ENCODE assay signal across 9 cellular contexts in the genomic region with DNA sequence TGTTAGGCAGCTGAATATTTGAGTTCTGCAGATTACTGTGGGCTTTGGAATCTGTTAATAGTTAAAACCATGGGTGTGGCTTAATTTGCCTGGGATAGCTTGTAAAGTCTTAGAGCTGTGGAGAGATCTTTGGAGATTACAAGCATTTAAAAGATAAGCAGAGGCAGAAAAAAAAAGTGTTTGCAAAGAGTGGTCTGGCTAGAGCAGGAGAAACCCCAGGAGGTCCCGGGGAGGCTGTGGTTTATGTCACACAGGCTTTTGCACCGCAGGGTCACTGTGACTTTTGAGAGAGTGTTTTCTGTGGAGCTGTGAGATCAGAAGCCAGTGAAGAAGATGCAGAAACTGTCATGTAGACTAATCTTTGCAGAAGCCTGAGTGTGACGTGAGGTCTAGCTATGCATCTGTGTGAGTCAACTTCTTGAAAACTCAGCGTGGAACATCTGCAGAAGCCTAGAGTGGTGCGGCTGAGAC. TPM values are rescaled to one million over a fixed set of nuclear protein-coding genes. Genes with fewer than 3 reads are reported as not detected.
A peak's percentile ranks its signal among the peaks of the same experiment; 100 is the strongest.
DNase-seq lines count a peak whose midpoint lies in the region; ATAC-seq and TF ChIP-seq lines count a peak whose summit lies in the region.
"Had no signal": no experiment of that assay in that cellular context is flagged by ENCODE, and none has a peak within 500 bp of the region (broad histone marks: within the 10 kb centered on the region; RNA-seq: fewer than 3 reads in every experiment).

No MANE protein-coding gene starts in this region.

- no peak overlapping the region for H3K4me3 ChIP-seq in MM.1S (ENCODE audit: low read length)

- ATAC-seq in GM19351 (IDR thresholded peaks at IDR 0.05; ENCODE audit: unreplicated experiment) = peak; percentile 44
- peak; percentile 84 for ATAC-seq in left colon
- ATAC-seq in GM18861 (IDR thresholded peaks at IDR 0.05; ENCODE audit: unreplicated experiment) = no peak

- no peaks in the 10 kb centered on the region for H3K9me3 ChIP-seq in MM.1S (replicated peaks; ENCODE audit: insufficient read depth, low read length)

- no peaks in the 10 kb centered on the region for H4K20me1 ChIP-seq in MM.1S (ENCODE audit: insufficient read depth, low read length)

- no peak overlapping the region for H3K4me2 ChIP-seq in MM.1S (ENCODE audit: low read depth, low read length)

- no peak overlapping the region for H3K9ac ChIP-seq in MM.1S (ENCODE audit: low read length)

- peaks cover 2% of the 10 kb centered on the region for H3K9me3 Mint-ChIP-seq in activated CD4-positive, alpha-beta memory T cell treated with anti-CD3 and anti-CD28 coated beads, Interleukin-2, amount 10 ng/mL, durations not matched to agents 7 days and 5 days

- intact Hi-C loops in left colon (cut with DNase I, micrococcal nuclease) = no loop called here

- peak overlapping the region; percentile 26 for H3K27ac Mint-ChIP-seq in activated CD4-positive, alpha-beta memory T cell treated with anti-CD3 and anti-CD28 coated beads, Interleukin-2, amount 10 ng/mL, durations not matched to agents 7 days and 5 days

- H3K27me3 Mint-ChIP-seq in activated CD4-positive, alpha-beta memory T cell treated with anti-CD3 and anti-CD28 coated beads, Interleukin-2, amount 10 ng/mL, durations not matched to agents 7 days and 5 days = peaks cover 14% of the 10 kb centered on the region

- H3K36me3 Mint-ChIP-seq in activated CD4-positive, alpha-beta memory T cell treated with anti-CD3 and anti-CD28 coated beads, Interleukin-2, amount 10 ng/mL, durations not matched to agents 7 days and 5 days (ENCODE audit: low read depth) = peaks cover 55% of the 10 kb centered on the region

- POLR2A ChIA-PET in activated CD4-positive, alpha-beta memory T cell treated with anti-CD3 and anti-CD28 coated beads, Interleukin-2, amount 10 ng/mL, durations not matched to agents 7 days and 5 days (lab: Charles Lee) = interaction anchor here (1.8 to 3.9 kb wide), 3 partner anchors 12 to 50 kb away, joined by 6 to 20 read pairs (median 11); no protein-coding TSS in a partner anchor

- H3K27ac ChIP-seq in 22Rv1 (peak overlapping the region; percentile 27; the same call in 1 of the 2 replicates), MM.1S (ENCODE audit: low read length) (no peak overlapping the region)

- H2AFZ ChIP-seq in MM.1S (ENCODE audit: low read length) = no peak overlapping the region

- H3K79me2 ChIP-seq in MM.1S (ENCODE audit: low read length) = peaks cover 94% of the 10 kb centered on the region

- TF ChIP-seq CTCF in 22Rv1 (IDR thresholded peaks at IDR 0.05) = no peak
- no peak for TF ChIP-seq CTCF in MM.1S (IDR thresholded peaks at IDR 0.05; ENCODE audit: low read length)

- no peaks in the 10 kb centered on the region for H3K9me2 ChIP-seq in MM.1S (replicated peaks; ENCODE audit: insufficient read depth, low read length)

- no peaks in the 10 kb centered on the region for H3K27me3 ChIP-seq in MM.1S (replicated peaks; ENCODE audit: insufficient read depth, low read length)

- peak; percentile 41 for DNase-seq in activated CD4-positive, alpha-beta memory T cell treated with anti-CD3 and anti-CD28 coated beads, Interleukin-2, amount 10 ng/mL, durations not matched to agents 7 days and 5 days
- DNase-seq in left colon (no peak), NCI-H524 treated with DMSO at 0.1 percent for 48 hours (lab: John Stamatoyannopoulos, UW) (no peak), MM.1S (no peak), NCI-H146 (lab: John Stamatoyannopoulos, UW) (no peak)

- no peak overlapping the region for H3K4me3 Mint-ChIP-seq in activated CD4-positive, alpha-beta memory T cell treated with anti-CD3 and anti-CD28 coated beads, Interleukin-2, amount 10 ng/mL, durations not matched to agents 7 days and 5 days

- peaks cover 100% of the 10 kb centered on the region for H3K4me1 Mint-ChIP-seq in activated CD4-positive, alpha-beta memory T cell treated with anti-CD3 and anti-CD28 coated beads, Interleukin-2, amount 10 ng/mL, durations not matched to agents 7 days and 5 days

- H3K4me1 ChIP-seq in MM.1S (ENCODE audit: low read length) = peaks cover 76% of the 10 kb centered on the region

- 0 out of 2 replicates have a peak, but pooled peaks cover 3% of the 10 kb centered on the region for H3K36me3 ChIP-seq in MM.1S (replicated peaks; ENCODE audit: insufficient read depth, low read length)

- CTCF ChIA-PET in activated CD4-positive, alpha-beta memory T cell treated with anti-CD3 and anti-CD28 coated beads, Interleukin-2, amount 10 ng/mL, durations not matched to agents 7 days and 5 days (lab: Charles Lee) = interaction anchor here (1.6 to 2.1 kb wide), 2 partner anchors 51 to 483 kb away, joined by 3 to 8 read pairs; no protein-coding TSS in a partner anchor

- peaks cover 13% of the 10 kb centered on the region for H3F3A ChIP-seq in MM.1S (ENCODE audit: insufficient read depth, low read length)

RNA-seq across cellular contexts. Expression of gene SETBP1, which starts 49.0 kb away (rescaled TPM):
- total RNA-seq in activated CD4-positive, alpha-beta memory T cell treated with anti-CD3 and anti-CD28 coated beads, Interleukin-2, amount 10 ng/mL, durations not matched to agents 7 days and 5 days = 10 to 100 TPM; 15.8 to 18.2 TPM
- 10 to 100 TPM; 10.2 to 21.2 TPM for total RNA-seq in left colon
- total RNA-seq: G401 had no signal
